ENCODE assay signal across 27 cellular contexts in genomic region chr3:45730409-45731154, GRCh38. TPM values are rescaled to one million over a fixed set of nuclear protein-coding genes. Genes with fewer than 3 reads are reported as not detected.
A peak's percentile ranks its signal among the peaks of the same experiment; 100 is the strongest.
DNase-seq lines count a peak whose midpoint lies in the region; ATAC-seq, FAIRE-seq and TF ChIP-seq lines count a peak whose summit lies in the region.
"Had no signal": no experiment of that assay in that cellular context is flagged by ENCODE, and none has a peak within 500 bp of the region (broad histone marks: within the 10 kb centered on the region; RNA-seq: fewer than 3 reads in every experiment).

No MANE protein-coding gene starts in this region.

- H3K27me3 Mint-ChIP-seq in activated naive CD4-positive, alpha-beta T cell treated with anti-CD3 and anti-CD28 coated beads, Interleukin-2, amount 10 ng/mL, durations not matched to agents 7 days and 5 days, result no peaks in the 10 kb centered on the region
- no peaks in the 10 kb centered on the region for H3K27me3 Mint-ChIP-seq in activated B cell treated with CpG ODN at 0.5 μM for 24 hours
- H3K27me3 Mint-ChIP-seq in stimulated activated memory B cell treated with anti-CD40 and anti-IgM and Interleukin-4, amounts not matched to agents 10 μg/mL and 1 μg/mL and 100 μg/mL, for 72 hours, result no peaks in the 10 kb centered on the region
- H3K27me3 Mint-ChIP-seq: activated CD8-positive, alpha-beta memory T cell treated with anti-CD3 and anti-CD28 coated beads, Interleukin-2, amount 10 ng/mL, durations not matched to agents 7 days and 5 days; dendritic cell treated with granulocyte-macrophage colony-stimulating factor and Interleukin-4, amounts not matched to agents 40 ng/mL and 50 ng/mL, for 4 days; stimulated activated naive CD8-positive, alpha-beta T cell treated with anti-CD3 and anti-CD28 coated beads, Interleukin-15, amount 100 ng/mL, for 72 hours had no signal

- peak overlapping the region; percentile 12 for H3K27ac Mint-ChIP-seq in activated naive CD4-positive, alpha-beta T cell treated with anti-CD3 and anti-CD28 coated beads, Interleukin-2, amount 10 ng/mL, durations not matched to agents 7 days and 5 days
- H3K27ac Mint-ChIP-seq in activated B cell treated with CpG ODN at 0.5 μM for 24 hours, result peak overlapping the region; percentile 70
- peak overlapping the region; percentile 49 for H3K27ac Mint-ChIP-seq in stimulated activated memory B cell treated with anti-CD40 and anti-IgM and Interleukin-4, amounts not matched to agents 10 μg/mL and 1 μg/mL and 100 μg/mL, for 72 hours
- H3K27ac Mint-ChIP-seq: dendritic cell treated with granulocyte-macrophage colony-stimulating factor and Interleukin-4, amounts not matched to agents 40 ng/mL and 50 ng/mL, for 4 days; stimulated activated naive CD8-positive, alpha-beta T cell treated with anti-CD3 and anti-CD28 coated beads, Interleukin-15, amount 100 ng/mL, for 72 hours; T-helper 1 cell treated with Interleukin-12 subunit alpha and Interleukin-12 subunit beta and Interleukin-4 antibody, amounts not matched to agents 30 μg/mL and 1 μg/mL, for 36 hours had no signal

- no peak for DNase-seq in activated naive CD4-positive, alpha-beta T cell treated with anti-CD3 and anti-CD28 coated beads, Interleukin-2, amount 10 ng/mL, durations not matched to agents 7 days and 5 days
- DNase-seq in activated naive CD4-positive, alpha-beta T cell (lab: John Stamatoyannopoulos, UW), result no peak
- DNase-seq in GM19239 (ENCODE audit: insufficient read length, low spot score), result no peak
- no peak for DNase-seq in activated B cell treated with CpG ODN at 0.5 μM for 24 hours
- no peak for DNase-seq in GM19238 (ENCODE audit: insufficient read length, low spot score)
- no peak for DNase-seq in RKO (ENCODE audit: low spot score)
- DNase-seq: activated CD4-positive, alpha-beta T cell treated with anti-CD3 and anti-CD28 coated beads for 48 hours; activated CD8-positive, alpha-beta memory T cell treated with anti-CD3 and anti-CD28 coated beads, Interleukin-2, amount 10 ng/mL, durations not matched to agents 7 days and 5 days; activated gamma-delta T cell; amniotic stem cell; Calu3; EL; head of caudate nucleus; IMR-90; mesenchymal stem cell; NCI-H2081 treated with DMSO at 0.1 percent for 48 hours; NCI-H446; NK-92 treated with Interleukin-12 subunit alpha and Interleukin-12 subunit beta, amount 100 ng/mL, for 24 hours; stimulated activated CD4-positive, alpha-beta T cell treated with anti-CD3 and anti-CD28 coated beads, Interleukin-4, amount 100 ng/mL, for 24 hours; stimulated activated naive CD8-positive, alpha-beta T cell treated with anti-CD3 and anti-CD28 coated beads, Interleukin-15, amount 100 ng/mL, for 72 hours; tibial artery had no signal

- no peaks in the 10 kb centered on the region for H3K9me3 Mint-ChIP-seq in activated naive CD4-positive, alpha-beta T cell treated with anti-CD3 and anti-CD28 coated beads, Interleukin-2, amount 10 ng/mL, durations not matched to agents 7 days and 5 days
- H3K9me3 Mint-ChIP-seq in activated B cell treated with CpG ODN at 0.5 μM for 24 hours, result no peaks in the 10 kb centered on the region
- H3K9me3 Mint-ChIP-seq in stimulated activated memory B cell treated with anti-CD40 and anti-IgM and Interleukin-4, amounts not matched to agents 10 μg/mL and 1 μg/mL and 100 μg/mL, for 72 hours, result no peaks in the 10 kb centered on the region
- H3K9me3 Mint-ChIP-seq: dendritic cell treated with granulocyte-macrophage colony-stimulating factor and Interleukin-4, amounts not matched to agents 40 ng/mL and 50 ng/mL, for 4 days; stimulated activated naive CD8-positive, alpha-beta T cell treated with anti-CD3 and anti-CD28 coated beads, Interleukin-15, amount 100 ng/mL, for 72 hours; T-helper 1 cell treated with Interleukin-12 subunit alpha and Interleukin-12 subunit beta and Interleukin-4 antibody, amounts not matched to agents 30 μg/mL and 1 μg/mL, for 36 hours had no signal

- FAIRE-seq in GM19239 (lab: Jason Lieb, UNC), result peak; percentile 70
- FAIRE-seq: A549 had no signal

- intact Hi-C loops in activated B cell treated with CpG ODN at 0.5 μM for 24 hours (cut with micrococcal nuclease), result loop anchor here (5.0 kb wide), 1 partner anchor 43 kb away; the partner anchor contains the start of gene SACM1L

- no peak for TF ChIP-seq CTCF in activated B cell treated with CpG ODN at 0.5 μM for 24 hours (IDR thresholded peaks at IDR 0.05)

- peak; percentile 96 for ATAC-seq in activated B cell treated with CpG ODN at 0.5 μM for 24 hours (ENCODE audit: low read depth)
- ATAC-seq in stimulated activated memory B cell treated with anti-CD40 and anti-IgM and Interleukin-4, amounts not matched to agents 10 μg/mL and 1 μg/mL and 100 μg/mL, for 72 hours, result peak; percentile 92
- ATAC-seq in GM21717 (IDR thresholded peaks at IDR 0.05; ENCODE audit: unreplicated experiment), result no peak
- ATAC-seq: A549; activated CD8-positive, alpha-beta memory T cell treated with anti-CD3 and anti-CD28 coated beads, Interleukin-2, amount 10 ng/mL, durations not matched to agents 7 days and 5 days; Panc1; stimulated activated naive CD8-positive, alpha-beta T cell treated with anti-CD3 and anti-CD28 coated beads, Interleukin-15, amount 100 ng/mL, for 72 hours had no signal

- peaks cover 5% of the 10 kb centered on the region for H3K4me1 Mint-ChIP-seq in activated naive CD4-positive, alpha-beta T cell treated with anti-CD3 and anti-CD28 coated beads, Interleukin-2, amount 10 ng/mL, durations not matched to agents 7 days and 5 days
- peaks cover 18% of the 10 kb centered on the region for H3K4me1 Mint-ChIP-seq in activated B cell treated with CpG ODN at 0.5 μM for 24 hours
- peaks cover 27% of the 10 kb centered on the region for H3K4me1 Mint-ChIP-seq in stimulated activated memory B cell treated with anti-CD40 and anti-IgM and Interleukin-4, amounts not matched to agents 10 μg/mL and 1 μg/mL and 100 μg/mL, for 72 hours

- no peak overlapping the region for H3K4me3 Mint-ChIP-seq in activated naive CD4-positive, alpha-beta T cell treated with anti-CD3 and anti-CD28 coated beads, Interleukin-2, amount 10 ng/mL, durations not matched to agents 7 days and 5 days
- H3K4me3 Mint-ChIP-seq in activated B cell treated with CpG ODN at 0.5 μM for 24 hours, result peak overlapping the region; percentile 17
- H3K4me3 Mint-ChIP-seq in stimulated activated memory B cell treated with anti-CD40 and anti-IgM and Interleukin-4, amounts not matched to agents 10 μg/mL and 1 μg/mL and 100 μg/mL, for 72 hours, result no peak overlapping the region
- H3K4me3 Mint-ChIP-seq: activated CD8-positive, alpha-beta memory T cell treated with anti-CD3 and anti-CD28 coated beads, Interleukin-2, amount 10 ng/mL, durations not matched to agents 7 days and 5 days; dendritic cell treated with granulocyte-macrophage colony-stimulating factor and Interleukin-4, amounts not matched to agents 40 ng/mL and 50 ng/mL, for 4 days; stimulated activated naive CD8-positive, alpha-beta T cell treated with anti-CD3 and anti-CD28 coated beads, Interleukin-15, amount 100 ng/mL, for 72 hours; T-helper 1 cell treated with Interleukin-12 subunit alpha and Interleukin-12 subunit beta and Interleukin-4 antibody, amounts not matched to agents 30 μg/mL and 1 μg/mL, for 36 hours had no signal

- POLR2A ChIA-PET in activated B cell treated with CpG ODN at 0.5 μM for 24 hours (lab: Charles Lee), result no interaction called here

- CTCF ChIA-PET in activated naive CD4-positive, alpha-beta T cell treated with anti-CD3 and anti-CD28 coated beads, Interleukin-2, amount 10 ng/mL, durations not matched to agents 7 days and 5 days (lab: Charles Lee), result interaction anchor here (1.2 kb wide), 1 partner anchor 209 kb away, joined by 3 read pairs; no protein-coding TSS in a partner anchor
- CTCF ChIA-PET in activated B cell treated with CpG ODN at 0.5 μM for 24 hours (lab: Charles Lee), result interaction anchor here (0.7 to 1.1 kb wide), 2 partner anchors 71 to 181 kb away, joined by 3 read pairs; no protein-coding TSS in a partner anchor

- peaks cover 64% of the 10 kb centered on the region for H3K36me3 Mint-ChIP-seq in activated naive CD4-positive, alpha-beta T cell treated with anti-CD3 and anti-CD28 coated beads, Interleukin-2, amount 10 ng/mL, durations not matched to agents 7 days and 5 days
- peaks cover 68% of the 10 kb centered on the region for H3K36me3 Mint-ChIP-seq in activated B cell treated with CpG ODN at 0.5 μM for 24 hours (ENCODE audit: low read depth)
- peaks cover 76% of the 10 kb centered on the region for H3K36me3 Mint-ChIP-seq in stimulated activated memory B cell treated with anti-CD40 and anti-IgM and Interleukin-4, amounts not matched to agents 10 μg/mL and 1 μg/mL and 100 μg/mL, for 72 hours

RNA-seq across cellular contexts. Expression of gene SACM1L, which starts 41.4 kb away (rescaled TPM):
- 43.1 and 55.5 TPM in 2 replicates for total RNA-seq in activated B cell treated with CpG ODN at 0.5 μM for 24 hours

Comparison
In these comparisons a context has a peak if more than half of its experiments do, and no peak if none do; other contexts are left out.
1. H3K27ac Mint-ChIP-seq: peak in every context shown above with its lines; median percentile 70 in activated B cell treated with CpG ODN at 0.5 μM for 24 hours; 49 in stimulated activated memory B cell treated with anti-CD40 and anti-IgM and Interleukin-4, amounts not matched to agents 10 μg/mL and 1 μg/mL and 100 μg/mL, for 72 hours; 12 in activated naive CD4-positive, alpha-beta T cell treated with anti-CD3 and anti-CD28 coated beads, Interleukin-2, amount 10 ng/mL, durations not matched to agents 7 days and 5 days.